Comparison of ENCODE assay signal across 27 cellular contexts in genomic region chr4:160117686-160118085, GRCh38.
"Had no signal": no experiment of that assay in that cellular context is flagged by ENCODE, and none has a peak within 500 bp of the region (broad histone marks: within the 10 kb centered on the region; RNA-seq: fewer than 3 reads in every experiment).

No MANE protein-coding gene starts in this region.

- H3K4me1 ChIP-seq: colonic mucosa, esophagus muscularis mucosa, esophagus squamous epithelium, foreskin keratinocyte, gastrocnemius medialis, gastroesophageal sphincter, heart left ventricle, heart right ventricle had no signal

- H3K36me3 ChIP-seq: colonic mucosa, esophagus muscularis mucosa, esophagus squamous epithelium, gastrocnemius medialis, gastroesophageal sphincter, heart left ventricle, heart right ventricle had no signal

- H3K9me3 ChIP-seq: colonic mucosa, esophagus squamous epithelium, gastrocnemius medialis had no signal

- FAIRE-seq: colon, endometrium, endothelial cell of umbilical vein, frontal cortex had no signal

- H3K27ac ChIP-seq: colonic mucosa, coronary artery, dorsolateral prefrontal cortex, epithelial cell of prostate, esophagus muscularis mucosa, esophagus squamous epithelium, foreskin keratinocyte, gastrocnemius medialis, gastroesophageal sphincter, heart left ventricle, heart right ventricle had no signal

- H3K4me3 ChIP-seq: colonic mucosa, coronary artery, dorsolateral prefrontal cortex, esophagus muscularis mucosa, esophagus squamous epithelium, gastrocnemius medialis, gastroesophageal sphincter, heart left ventricle, heart right ventricle had no signal

- H3K27me3 ChIP-seq: colonic mucosa, dorsolateral prefrontal cortex, esophagus muscularis mucosa, esophagus squamous epithelium, foreskin keratinocyte, gastrocnemius medialis, gastroesophageal sphincter, heart left ventricle, heart right ventricle had no signal

- DNase-seq: colonic mucosa; cortex of kidney; dermis blood vessel endothelial cell; dorsolateral prefrontal cortex; effector CD4-positive, alpha-beta T cell; effector CD8-positive, alpha-beta T cell; effector memory CD4-positive, alpha-beta T cell; effector memory CD8-positive, alpha-beta T cell; endodermal cell; erythroblast; esophagus squamous epithelium; foreskin fibroblast; foreskin keratinocyte; foreskin melanocyte; gastrocnemius medialis; glutamatergic neuron; head of caudate nucleus; heart left ventricle; heart right ventricle had no signal
